In the genomic region with DNA sequence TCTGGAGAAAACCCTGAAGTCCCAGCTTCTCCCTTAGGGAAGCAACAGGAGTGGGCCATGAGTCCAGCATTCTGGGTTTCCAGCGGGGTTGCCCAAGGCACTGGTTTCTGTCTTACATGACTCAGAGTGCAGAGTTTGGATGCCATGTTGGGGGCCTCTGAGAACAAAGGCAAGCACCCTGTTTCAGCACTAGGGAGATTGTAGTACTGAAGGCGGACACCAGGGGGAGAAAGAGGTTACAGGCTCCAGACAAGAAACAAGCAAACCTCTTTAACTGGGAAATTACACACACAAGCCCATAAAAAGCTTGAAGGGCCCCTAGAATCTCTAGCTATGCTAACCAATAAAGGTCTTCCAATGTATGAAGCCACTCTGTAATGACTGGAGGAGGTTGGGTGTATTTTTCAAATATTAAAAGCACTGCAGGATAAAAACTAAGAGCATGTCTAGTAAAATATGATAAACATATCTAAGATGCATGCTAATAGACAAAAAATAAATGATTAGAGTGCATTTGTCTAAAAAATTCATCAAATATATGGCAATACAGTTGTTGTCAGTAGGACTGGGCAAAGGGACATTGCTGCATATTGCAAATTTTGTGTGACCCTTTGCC, we compare ENCODE assay signal across 8 cellular contexts. TPM values are rescaled to one million over a fixed set of nuclear protein-coding genes. Genes with fewer than 3 reads are reported as not detected.
DNase-seq lines count a peak whose midpoint lies in the region; ATAC-seq and TF ChIP-seq lines count a peak whose summit lies in the region.

No MANE protein-coding gene starts in this region.

- no peak overlapping the region for H3K4me3 Mint-ChIP-seq in stimulated activated memory B cell treated with anti-CD40 and anti-IgM and Interleukin-4, amounts not matched to agents 10 μg/mL and 1 μg/mL and 100 μg/mL, for 72 hours

- DNase-seq in Daoy (ENCODE audit: low read depth) (peak; percentile 67), NCI-H2196 (lab: John Stamatoyannopoulos, UW; ENCODE audit: unreplicated experiment) (peak; percentile 37), midbrain (lab: John Stamatoyannopoulos, UW) (peak; percentile 30)
- peak; percentile 55 for DNase-seq in activated CD4-positive, alpha-beta T cell treated with anti-CD3 and anti-CD28 coated beads, Interleukin-2, amount 50 U/mL, for 1 hour
- peak; percentile 44 for DNase-seq in effector CD4-positive, alpha-beta T cell

- POLR2A ChIA-PET in HEK293 (lab: Yijun Ruan, JAX), result no interaction called here

- no peak overlapping the region for H3K27ac Mint-ChIP-seq in stimulated activated memory B cell treated with anti-CD40 and anti-IgM and Interleukin-4, amounts not matched to agents 10 μg/mL and 1 μg/mL and 100 μg/mL, for 72 hours

- ATAC-seq in stimulated activated memory B cell treated with anti-CD40 and anti-IgM and Interleukin-4, amounts not matched to agents 10 μg/mL and 1 μg/mL and 100 μg/mL, for 72 hours, result peak; percentile 77
- no peak for ATAC-seq in GM19397 (IDR thresholded peaks at IDR 0.05; ENCODE audit: unreplicated experiment)

- H3K27me3 Mint-ChIP-seq in stimulated activated memory B cell treated with anti-CD40 and anti-IgM and Interleukin-4, amounts not matched to agents 10 μg/mL and 1 μg/mL and 100 μg/mL, for 72 hours, result no peaks in the 10 kb centered on the region

- CTCF ChIA-PET in HEK293 (lab: Yijun Ruan, JAX), result interaction anchor here (0.5 to 4.5 kb wide), 23 partner anchors 8 to 665 kb away, joined by 3 to 30 read pairs (median 3); a partner anchor contains a TSS

- H3K9me3 Mint-ChIP-seq in stimulated activated memory B cell treated with anti-CD40 and anti-IgM and Interleukin-4, amounts not matched to agents 10 μg/mL and 1 μg/mL and 100 μg/mL, for 72 hours, result peaks cover 3% of the 10 kb centered on the region

- H3K4me3 ChIP-seq in HEK293 (ENCODE audit: low read depth, low read length), result no peak overlapping the region

- no peaks in the 10 kb centered on the region for H3K36me3 ChIP-seq in HEK293 (ENCODE audit: control insufficient read depth in 2 of 2, insufficient read depth in 1 of 2, low read length in 2 of 2)

- no peak overlapping the region for H3K27ac ChIP-seq in HEK293 (ENCODE audit: extremely low read depth, low read depth, low read length)

- H3K36me3 Mint-ChIP-seq in stimulated activated memory B cell treated with anti-CD40 and anti-IgM and Interleukin-4, amounts not matched to agents 10 μg/mL and 1 μg/mL and 100 μg/mL, for 72 hours, result no peaks in the 10 kb centered on the region

- H3K9me3 ChIP-seq in HEK293 (ENCODE audit: control insufficient read depth, insufficient read depth, low read depth, low read length), result no peaks in the 10 kb centered on the region

- H3K4me1 Mint-ChIP-seq in stimulated activated memory B cell treated with anti-CD40 and anti-IgM and Interleukin-4, amounts not matched to agents 10 μg/mL and 1 μg/mL and 100 μg/mL, for 72 hours, result peaks cover 29% of the 10 kb centered on the region

- H3K4me1 ChIP-seq in HEK293 (ENCODE audit: control insufficient read depth, insufficient read depth, low read length), result no peaks in the 10 kb centered on the region

- TF ChIP-seq CTCF in HEK293 (tag by site-specific recombination; IDR thresholded peaks at IDR 0.05), result no peak

TF ChIP-seq in HEK293, 187 proteins besides CTCF, POLR2A, EP300 and RAD21:
- TF ChIP-seq ZNF223 (tag by site-specific recombination; IDR thresholded peaks at IDR 0.05), result no peak
- no peak for TF ChIP-seq ZNF16 (tag by site-specific recombination; IDR thresholded peaks at IDR 0.05; ENCODE audit: low read depth)
- TF ChIP-seq ZNF654 (tag by site-specific recombination; IDR thresholded peaks at IDR 0.05; ENCODE audit: low read depth), result 0 out of 2 replicates have a peak, but pooled peaks have one; percentile 11
TF ChIP-seq in HEK293: peak in this region for 1.

RNA-seq across cellular contexts. Expression of a gene that starts 7.1 kb away (rescaled TPM):
- not detected in 2 replicates for total RNA-seq in Daoy (2014; rRNA removed; shearing (Covaris generic))

RNA-seq across cellular contexts. Expression of a gene that starts 44.2 kb away (rescaled TPM):
- not detected in 2 replicates for total RNA-seq in Daoy (2014; rRNA removed; shearing (Covaris generic))

RNA-seq across cellular contexts. Expression of a gene that starts 53.6 kb away (rescaled TPM):
- not detected in 2 replicates for total RNA-seq in Daoy (2014; rRNA removed; shearing (Covaris generic))
